13 cellular contexts compared by ENCODE assay signal in genomic region chr9:109925810-109926209, GRCh38.
DNase-seq lines count a peak whose midpoint lies in the region; ATAC-seq, FAIRE-seq and TF ChIP-seq lines count a peak whose summit lies in the region.
"Had no signal": no experiment of that assay in that cellular context is flagged by ENCODE, and none has a peak within 500 bp of the region (broad histone marks: within the 10 kb centered on the region; RNA-seq: fewer than 3 reads in every experiment).

No MANE protein-coding gene starts in this region.

- H3K79me2 ChIP-seq in HepG2 (ENCODE audit: insufficient read depth, low read length) = no peaks in the 10 kb centered on the region

- H3K27ac ChIP-seq in liver (ENCODE audit: low read depth in 1 of 2, low read length in 2 of 2) (no peak overlapping the region), HepG2 (ENCODE audit: extremely low read length, insufficient read depth, low read length) (no peak overlapping the region)

- no TSS peak for BruUV-seq in HepG2 (replicated peaks; lab: Mats Ljungman, UMichigan)

- no peak for FAIRE-seq in HepG2 (lab: Jason Lieb, UNC)

- no peaks in the 10 kb centered on the region for H3K27me3 ChIP-seq in liver (ENCODE audit: control insufficient read depth in 4 of 4, insufficient read depth in 4 of 4, low read length in 3 of 4)
- no peaks in the 10 kb centered on the region for H3K27me3 ChIP-seq in HepG2 (ENCODE audit: control insufficient read depth in 1 of 2, insufficient read depth in 2 of 2, low read length in 2 of 2)

- TF ChIP-seq RAD21 in liver (IDR thresholded peaks at IDR 0.05) = no peak
- TF ChIP-seq RAD21 in HepG2 (CRISPR knock-in tag; IDR thresholded peaks at IDR 0.05) = no peak

- H3K27me3 Mint-ChIP-seq in activated T-helper 2 cell treated with anti-CD3 and anti-CD28 coated beads, Interferon-gamma antibody, Interleukin-2, Interleukin-4, amounts not matched to agents 10 μg/mL and 5 μg/mL and 100 μg/mL, durations not matched to agents 14 hours and 24 hours and 36 hours (ENCODE audit: low read depth) = no peaks in the 10 kb centered on the region
- H3K27me3 Mint-ChIP-seq in memory B cell = no peaks in the 10 kb centered on the region
- H3K27me3 Mint-ChIP-seq: CD4-positive, alpha-beta T cell had no signal

- peaks cover 9 to 12% (median 11%) of the 10 kb centered on the region in 4 donors for H3K4me1 ChIP-seq in liver (ENCODE audit: control insufficient read depth in 4 of 4, insufficient read depth in 4 of 4, low read length in 3 of 4)
- H3K4me1 ChIP-seq in HepG2 (ENCODE audit: insufficient read depth, low read length) = no peaks in the 10 kb centered on the region

- no peaks in the 10 kb centered on the region for H3K36me3 Mint-ChIP-seq in activated T-helper 2 cell treated with anti-CD3 and anti-CD28 coated beads, Interferon-gamma antibody, Interleukin-2, Interleukin-4, amounts not matched to agents 10 μg/mL and 5 μg/mL and 100 μg/mL, durations not matched to agents 14 hours and 24 hours and 36 hours (ENCODE audit: low read depth)
- H3K36me3 Mint-ChIP-seq in memory B cell = no peaks in the 10 kb centered on the region

- no peaks in the 10 kb centered on the region for H3K9me3 Mint-ChIP-seq in activated T-helper 2 cell treated with anti-CD3 and anti-CD28 coated beads, Interferon-gamma antibody, Interleukin-2, Interleukin-4, amounts not matched to agents 10 μg/mL and 5 μg/mL and 100 μg/mL, durations not matched to agents 14 hours and 24 hours and 36 hours
- no peaks in the 10 kb centered on the region for H3K9me3 Mint-ChIP-seq in memory B cell
- H3K9me3 Mint-ChIP-seq: CD4-positive, alpha-beta T cell; HFFc6 had no signal

- no peak for DNase-seq in HepG2 (ENCODE audit: low spot score)
- DNase-seq in activated T-helper 2 cell treated with anti-CD3 and anti-CD28 coated beads, Interferon-gamma antibody, Interleukin-2, Interleukin-4, amounts not matched to agents 10 μg/mL and 5 μg/mL and 100 μg/mL, durations not matched to agents 14 hours and 24 hours and 36 hours (ENCODE audit: low spot score) = no peak
- DNase-seq in memory B cell (ENCODE audit: low spot score in 2 of 2) = no peak
- no peak for DNase-seq in NCI-H69 (lab: John Stamatoyannopoulos, UW)
- no peak for DNase-seq in cerebellum (ENCODE audit: low spot score)
- DNase-seq: 8988T; Calu3; CD4-positive, alpha-beta T cell; DMS 273 treated with DMSO at 0.1 percent for 48 hours; HCEC 1CT; HFFc6 had no signal

- POLR2A ChIA-PET in HepG2 (lab: Yijun Ruan, JAX) = no interaction called here

- peaks cover 0 to 28% (median 16%) of the 10 kb centered on the region in 4 donors for H3K36me3 ChIP-seq in liver (ENCODE audit: control insufficient read depth in 4 of 4, insufficient read depth in 3 of 4, low read depth in 1 of 4, low read length in 3 of 4)
- no peaks in the 10 kb centered on the region for H3K36me3 ChIP-seq in HepG2 (replicated peaks in 1 of 2; ENCODE audit: control insufficient read depth in 1 of 2, insufficient read depth in 2 of 2, low read length in 2 of 2)

- in situ Hi-C loops in HepG2 (cut with HindIII; ENCODE audit: extremely low pct_ligation_motif_present, low pct_unique_long_range_greater_than_20kb) = no loop called here

- H3K4me2 ChIP-seq in HepG2 (ENCODE audit: low read depth, low read length) = no peak overlapping the region

- CTCF ChIA-PET in HepG2 (lab: Yijun Ruan, JAX; ENCODE audit: low intra/inter-chr PET ratio, low total read pairs) = no interaction called here

- ATAC-seq in HepG2 = no peak
- no peak for ATAC-seq in memory B cell (ENCODE audit: low read depth)
- no peak for ATAC-seq in esophagus mucosa

- 52% methylated on average over 2 of the region's 2 CpGs for WGBS in liver
- WGBS in HepG2 (ENCODE audit: low lambda C conversion rate) = 61% methylated on average over 2 of the region's 2 CpGs

- H3K27ac Mint-ChIP-seq in activated T-helper 2 cell treated with anti-CD3 and anti-CD28 coated beads, Interferon-gamma antibody, Interleukin-2, Interleukin-4, amounts not matched to agents 10 μg/mL and 5 μg/mL and 100 μg/mL, durations not matched to agents 14 hours and 24 hours and 36 hours = peak overlapping the region; percentile 12
- peak overlapping the region; percentile 69 for H3K27ac Mint-ChIP-seq in memory B cell
- H3K27ac Mint-ChIP-seq: CD4-positive, alpha-beta T cell; HFFc6 had no signal

- H3K4me3 ChIP-seq in liver (ENCODE audit: low read depth in 1 of 3, low read length in 3 of 3) (no peak overlapping the region), HepG2 (replicated peaks in 1 of 3; ENCODE audit: insufficient read depth in 1 of 3, low read depth in 2 of 3, low read length in 3 of 3) (no peak overlapping the region)

- H4K20me1 ChIP-seq in HepG2 (ENCODE audit: insufficient read depth, low read length) = no peaks in the 10 kb centered on the region

- H3K9me3 ChIP-seq in liver (ENCODE audit: control insufficient read depth in 4 of 4, low read length in 3 of 4) (no peaks in the 10 kb centered on the region), HepG2 (ENCODE audit: low read length) (no peaks in the 10 kb centered on the region)

- no peak overlapping the region for H2AFZ ChIP-seq in HepG2 (ENCODE audit: low read length)

- H3K4me1 Mint-ChIP-seq in activated T-helper 2 cell treated with anti-CD3 and anti-CD28 coated beads, Interferon-gamma antibody, Interleukin-2, Interleukin-4, amounts not matched to agents 10 μg/mL and 5 μg/mL and 100 μg/mL, durations not matched to agents 14 hours and 24 hours and 36 hours (ENCODE audit: low read depth) = peaks cover 41% of the 10 kb centered on the region
- peaks cover 34% of the 10 kb centered on the region for H3K4me1 Mint-ChIP-seq in memory B cell

- TF ChIP-seq POLR2A in HepG2 (IDR thresholded peaks at IDR 0.05; ENCODE audit: insufficient read depth in 1 of 2, low read depth in 2 of 2, low read length in 2 of 2) = no peak

- no peak overlapping the region for H3K4me3 Mint-ChIP-seq in activated T-helper 2 cell treated with anti-CD3 and anti-CD28 coated beads, Interferon-gamma antibody, Interleukin-2, Interleukin-4, amounts not matched to agents 10 μg/mL and 5 μg/mL and 100 μg/mL, durations not matched to agents 14 hours and 24 hours and 36 hours (ENCODE audit: low read depth)
- H3K4me3 Mint-ChIP-seq in memory B cell = peak overlapping the region; percentile 25
- H3K4me3 Mint-ChIP-seq: CD4-positive, alpha-beta T cell; HFFc6 had no signal

- no peak for TF ChIP-seq EP300 in HepG2 (IDR thresholded peaks at IDR 0.05; ENCODE audit: low read depth in 2 of 2, low read length in 2 of 2)
- no peak for TF ChIP-seq EP300 in HepG2 (CRISPR knock-in tag; IDR thresholded peaks at IDR 0.05; ENCODE audit: borderline replicate concordance)

- TF ChIP-seq CTCF in liver (IDR thresholded peaks at IDR 0.05; ENCODE audit: low read depth, low read length, missing input control) = no peak
- no peak for TF ChIP-seq CTCF in HepG2 (CRISPR knock-in tag; IDR thresholded peaks at IDR 0.05)

- H3K9ac ChIP-seq in liver (ENCODE audit: low read depth in 1 of 2, low read length in 2 of 2) = no peak overlapping the region
- no peak overlapping the region for H3K9ac ChIP-seq in HepG2 (ENCODE audit: insufficient read depth, low read depth, low read length)

- intact Hi-C loops in HepG2 (cut with micrococcal nuclease; ENCODE audit: unreplicated experiment) = no loop called here
- intact Hi-C loops in activated T-helper 2 cell treated with anti-CD3 and anti-CD28 coated beads, Interferon-gamma antibody, Interleukin-2, Interleukin-4, amounts not matched to agents 10 μg/mL and 5 μg/mL and 100 μg/mL, durations not matched to agents 14 hours and 24 hours and 36 hours (cut with micrococcal nuclease) = no loop called here

TF ChIP-seq in liver, 16 proteins besides CTCF, POLR2A, EP300 and RAD21 (continues in another document):
- TF ChIP-seq MAX (IDR thresholded peaks at IDR 0.05) = no peak
- peak; percentile 7 to 58 for TF ChIP-seq RXRA (IDR thresholded peaks at IDR 0.05)
- TF ChIP-seq NR2F2 (IDR thresholded peaks at IDR 0.05) = no peak
- TF ChIP-seq ATF3 (IDR thresholded peaks at IDR 0.05) = no peak
- TF ChIP-seq FOXA2 (IDR thresholded peaks at IDR 0.05) = no peak
- peak in 1 of 2 donors; percentile 29 for TF ChIP-seq HNF4A (conservative IDR thresholded peaks at IDR 0.05)
- TF ChIP-seq HNF4G (IDR thresholded peaks at IDR 0.05) = no peak
- TF ChIP-seq SP1 (IDR thresholded peaks at IDR 0.05) = no peak
- TF ChIP-seq YY1 (IDR thresholded peaks at IDR 0.05) = no peak

TF ChIP-seq in HepG2, 621 proteins besides CTCF, POLR2A, EP300 and RAD21 (continues in another document):
- TF ChIP-seq ZNF34 (CRISPR knock-in tag; IDR thresholded peaks at IDR 0.05; ENCODE audit: borderline replicate concordance) (no peak), TRIM22 (IDR thresholded peaks at IDR 0.05) (no peak), ZNF720 (CRISPR knock-in tag; IDR thresholded peaks at IDR 0.05) (no peak), SALL1 (CRISPR knock-in tag; IDR thresholded peaks at IDR 0.05) (no peak), ZNF839 (CRISPR knock-in tag; IDR thresholded peaks at IDR 0.05; ENCODE audit: borderline replicate concordance) (no peak), HNRNPK (IDR thresholded peaks at IDR 0.05; ENCODE audit: low read depth, low read length, poor library complexity, severe bottlenecking) (no peak), ZNF18 (CRISPR knock-in tag; IDR thresholded peaks at IDR 0.05; ENCODE audit: insufficient replicate concordance) (no peak), NCOA2 (CRISPR knock-in tag; IDR thresholded peaks at IDR 0.05) (no peak), ZNF746 (CRISPR knock-in tag; IDR thresholded peaks at IDR 0.05) (no peak), AGO1 (IDR thresholded peaks at IDR 0.05; ENCODE audit: low read depth, low read length, poor library complexity, severe bottlenecking) (no peak)
